8 cellular contexts compared by ENCODE assay signal in the genomic region with DNA sequence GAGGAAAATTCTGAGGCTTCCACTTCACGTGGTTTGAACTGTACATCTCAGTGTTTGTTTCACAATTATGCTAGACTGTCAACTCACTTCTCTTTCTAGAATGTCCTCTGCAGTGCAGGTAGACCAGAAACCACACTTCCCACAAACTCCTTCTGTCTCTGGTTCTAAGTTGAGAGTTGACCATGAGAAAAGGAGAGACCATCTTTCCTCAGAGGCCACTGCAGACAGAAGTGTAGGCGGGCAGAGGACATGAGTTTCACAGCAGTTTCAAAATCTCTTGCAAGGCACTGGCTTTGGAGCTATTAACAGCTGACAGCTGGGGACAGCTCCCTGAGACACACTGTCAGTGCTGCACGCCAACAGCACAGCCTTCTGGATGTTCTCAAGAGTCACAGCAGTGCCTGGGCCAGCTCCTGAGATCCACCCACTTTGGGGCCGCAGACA. TPM values are rescaled to one million over a fixed set of nuclear protein-coding genes. Genes with fewer than 3 reads are reported as not detected.
DNase-seq lines count a peak whose midpoint lies in the region; ATAC-seq and TF ChIP-seq lines count a peak whose summit lies in the region.

No MANE protein-coding gene starts in this region.

- no peaks in the 10 kb centered on the region for H4K20me1 ChIP-seq in PC-9 (ENCODE audit: insufficient read depth)

- no peaks in the 10 kb centered on the region for H3K9me2 ChIP-seq in PC-9 (ENCODE audit: insufficient read depth)

- CTCF ChIA-PET in PC-9 (lab: Charles Lee), result no interaction called here

- POLR2A ChIA-PET in PC-9 (lab: Charles Lee; ENCODE audit: unreplicated experiment), result no interaction called here

- H3K4me1 ChIP-seq in heart left ventricle (peaks cover 0 to 12% (median 0%) of the 10 kb centered on the region in 12 donors), PC-9 (replicated peaks; ENCODE audit: insufficient read depth) (no peaks in the 10 kb centered on the region)

- no peaks in the 10 kb centered on the region for H3K79me2 ChIP-seq in PC-9 (ENCODE audit: low read depth)

- no TSS peak for BruUV-seq in PC-9 (replicated peaks; lab: Mats Ljungman, UMichigan)

- H3K4me2 ChIP-seq in PC-9, result no peak overlapping the region

- H3K36me3 ChIP-seq in GM06990 (ENCODE audit: control insufficient read depth, insufficient read depth, low read length), result peaks cover 7% of the 10 kb centered on the region
- H3K36me3 ChIP-seq in heart left ventricle, result peaks cover 0 to 94% (median 67%) of the 10 kb centered on the region in 9 donors
- H3K36me3 ChIP-seq in PC-9 (ENCODE audit: low read depth), result 0 out of 2 replicates have a peak, but pooled peaks cover 26% of the 10 kb centered on the region

- intact Hi-C loops in heart left ventricle (cut with DNase I) (loop anchor here in 1 of 10 donors (10.0 kb wide), 1 partner anchor 152 kb away; no protein-coding TSS in a partner anchor), PC-9 (cut with micrococcal nuclease; ENCODE audit: unreplicated experiment) (no loop called here)

- DNase-seq in GM06990 (ENCODE audit: extremely low read depth, insufficient read length), result peak; percentile 61
- DNase-seq in heart left ventricle, result peak; percentile 39 to 74 (median 72)
- no peak for DNase-seq in DMS 273 (lab: John Stamatoyannopoulos, UW; ENCODE audit: unreplicated experiment)
- no peak for DNase-seq in globus pallidus (ENCODE audit: low spot score)
- DNase-seq in PC-9, result no peak
- DNase-seq in NCI-H226, result no peak

- H3K27me3 ChIP-seq in GM06990 (replicated peaks; ENCODE audit: control insufficient read depth, insufficient read depth, low read length) (no peaks in the 10 kb centered on the region), heart left ventricle (no peaks in the 10 kb centered on the region), PC-9 (ENCODE audit: insufficient read depth, low read depth) (no peaks in the 10 kb centered on the region)

- TF ChIP-seq POLR2A in heart left ventricle (IDR thresholded peaks at IDR 0.05), result no peak

- H3K4me3 ChIP-seq in GM06990 (replicated peaks; ENCODE audit: low read depth, low read length) (no peak overlapping the region), heart left ventricle (no peak overlapping the region), PC-9 (no peak overlapping the region)

- no peaks in the 10 kb centered on the region for H3K9me3 ChIP-seq in heart left ventricle
- no peaks in the 10 kb centered on the region for H3K9me3 ChIP-seq in PC-9 (ENCODE audit: insufficient read depth, low read depth)

- H2AFZ ChIP-seq in PC-9, result no peak overlapping the region

- ATAC-seq in GM21526 (IDR thresholded peaks at IDR 0.05; ENCODE audit: low FRiP score, unreplicated experiment) (peak; percentile 96), HG03565 (IDR thresholded peaks at IDR 0.05; ENCODE audit: unreplicated experiment) (peak; percentile 95), heart left ventricle (peak; percentile 94 to 98 (median 96))

- TF ChIP-seq CTCF in GM06990 (IDR thresholded peaks at IDR 0.05; ENCODE audit: insufficient read depth, low read length, poor library complexity, severe bottlenecking), result peak; percentile 62
- peak in 8 of 12 donors; percentile 9 to 47 (median 28) for TF ChIP-seq CTCF in heart left ventricle (IDR thresholded peaks at IDR 0.05)
- TF ChIP-seq CTCF in PC-9 (conservative IDR thresholded peaks at IDR 0.05), result no peak

- WGBS in heart left ventricle, 4 donors, result 61 to 73% (median 64%) methylated on average over 4 of the region's 4 CpGs

- peak overlapping the region in 2 of 12 donors; percentile 14 to 22 for H3K27ac ChIP-seq in heart left ventricle
- no peak overlapping the region for H3K27ac ChIP-seq in PC-9

- no peaks in the 10 kb centered on the region for H3F3A ChIP-seq in PC-9 (ENCODE audit: insufficient read depth, low read depth)

RNA-seq across cellular contexts. Expression of a gene that starts 55.4 kb away (rescaled TPM):
- 10 to 100 TPM in 1 of 9 donors, 1 to 10 TPM in 8; 2.0 to 10.5 (median 3.3) TPM for total RNA-seq in heart left ventricle
- polyA plus RNA-seq in heart left ventricle, result 1 to 10 TPM in 1 of 2 donors, under 1 TPM in 1; 0.69 to 2.0 TPM
- total RNA-seq in PC-9 (2021), result 1.0 and 1.3 TPM in 2 replicates

RNA-seq across cellular contexts. Expression of a gene that starts 56.2 kb away (rescaled TPM):
- 10 to 100 TPM; 24.8 to 78.8 (median 56.3) TPM for total RNA-seq in heart left ventricle
- 10 to 100 TPM in 1 of 2 donors, 1 to 10 TPM in 1; 6.7 to 25.1 TPM for polyA plus RNA-seq in heart left ventricle
- total RNA-seq in PC-9 (2021), result 33.3 and 40.7 TPM in 2 replicates

Comparison
In these comparisons a context has a peak if more than half of its experiments do, and no peak if none do; other contexts are left out.
1. DNase-seq: peak in GM06990 (single experiment) and heart left ventricle (5 of 5); none in DMS 273 (single experiment), globus pallidus (single experiment), PC-9 (0 of 2) and NCI-H226 (single experiment).
2. Peak in every context shown above with its lines, with median percentiles within 50 percentile points of each other: ATAC-seq.